ENCODE assay signal across 9 cellular contexts in genomic region chr16:1980026-1980769, GRCh38.
A peak's percentile ranks its signal among the peaks of the same experiment; 100 is the strongest.
DNase-seq lines count a peak whose midpoint lies in the region.
"Had no signal": no experiment of that assay in that cellular context is flagged by ENCODE, and none has a peak within 500 bp of the region (broad histone marks: within the 10 kb centered on the region; RNA-seq: fewer than 3 reads in every experiment).

No MANE protein-coding gene starts in this region.

- H3K27ac Mint-ChIP-seq in T-helper 1 cell treated with Interleukin-12 subunit alpha and Interleukin-12 subunit beta and Interleukin-4 antibody, amounts not matched to agents 30 μg/mL and 1 μg/mL, for 36 hours, result peak overlapping the region; percentile 20

- H3K36me3 Mint-ChIP-seq in T-helper 1 cell treated with Interleukin-12 subunit alpha and Interleukin-12 subunit beta and Interleukin-4 antibody, amounts not matched to agents 30 μg/mL and 1 μg/mL, for 36 hours (ENCODE audit: low read depth), result peaks cover 2% of the 10 kb centered on the region

- DNase-seq in T-helper 1 cell (no peak), retina (peak; percentile 48), DMS79 treated with DMSO at 0.1 percent for 48 hours (lab: John Stamatoyannopoulos, UW) (no peak)
- no peak for DNase-seq in activated CD4-positive, CD25-positive, alpha-beta regulatory T cell treated with anti-CD3 and anti-CD28 coated beads, Interleukin-2, amount 50 U/mL, for 72 hours
- DNase-seq: erythroblast, left cardiac atrium, NCI-H226 had no signal

- H3K36me3 ChIP-seq in duodenal mucosa (ENCODE audit: control insufficient read depth in 1 of 2, insufficient read depth in 2 of 2, low read length in 2 of 2), result peaks cover 15 to 34% of the 10 kb centered on the region in 2 donors

- no peak overlapping the region for H3K4me3 Mint-ChIP-seq in T-helper 1 cell treated with Interleukin-12 subunit alpha and Interleukin-12 subunit beta and Interleukin-4 antibody, amounts not matched to agents 30 μg/mL and 1 μg/mL, for 36 hours

- H3K9me3 ChIP-seq in duodenal mucosa (ENCODE audit: control insufficient read depth in 1 of 2, low read length in 2 of 2), result no peaks in the 10 kb centered on the region

- H3K4me1 Mint-ChIP-seq in T-helper 1 cell treated with Interleukin-12 subunit alpha and Interleukin-12 subunit beta and Interleukin-4 antibody, amounts not matched to agents 30 μg/mL and 1 μg/mL, for 36 hours (ENCODE audit: low read depth), result peaks cover 10% of the 10 kb centered on the region

- peak overlapping the region; percentile 51 to 57 for H3K9ac ChIP-seq in duodenal mucosa (ENCODE audit: low read depth in 1 of 2, low read length in 2 of 2)

- peaks cover 10 to 15% of the 10 kb centered on the region in 2 donors for H3K27me3 ChIP-seq in duodenal mucosa (ENCODE audit: control insufficient read depth in 1 of 2, insufficient read depth in 2 of 2, low read length in 2 of 2)

- H3K27ac ChIP-seq in duodenal mucosa (ENCODE audit: low read depth, low read length), result peak overlapping the region; percentile 66

- peaks cover 38 to 60% of the 10 kb centered on the region in 2 donors for H3K4me1 ChIP-seq in duodenal mucosa (ENCODE audit: control insufficient read depth in 1 of 2, insufficient read depth in 2 of 2, low read length in 2 of 2)

- peak overlapping the region; percentile 51 to 56 for H3K4me3 ChIP-seq in duodenal mucosa (ENCODE audit: low read depth in 1 of 2, low read length in 2 of 2)

- H3K9me3 Mint-ChIP-seq in T-helper 1 cell treated with Interleukin-12 subunit alpha and Interleukin-12 subunit beta and Interleukin-4 antibody, amounts not matched to agents 30 μg/mL and 1 μg/mL, for 36 hours, result no peaks in the 10 kb centered on the region

- H3K27me3 Mint-ChIP-seq in T-helper 1 cell treated with Interleukin-12 subunit alpha and Interleukin-12 subunit beta and Interleukin-4 antibody, amounts not matched to agents 30 μg/mL and 1 μg/mL, for 36 hours (ENCODE audit: low read depth), result peaks cover 31% of the 10 kb centered on the region
